ENCODE assay signal across 7 cellular contexts in the genomic region with DNA sequence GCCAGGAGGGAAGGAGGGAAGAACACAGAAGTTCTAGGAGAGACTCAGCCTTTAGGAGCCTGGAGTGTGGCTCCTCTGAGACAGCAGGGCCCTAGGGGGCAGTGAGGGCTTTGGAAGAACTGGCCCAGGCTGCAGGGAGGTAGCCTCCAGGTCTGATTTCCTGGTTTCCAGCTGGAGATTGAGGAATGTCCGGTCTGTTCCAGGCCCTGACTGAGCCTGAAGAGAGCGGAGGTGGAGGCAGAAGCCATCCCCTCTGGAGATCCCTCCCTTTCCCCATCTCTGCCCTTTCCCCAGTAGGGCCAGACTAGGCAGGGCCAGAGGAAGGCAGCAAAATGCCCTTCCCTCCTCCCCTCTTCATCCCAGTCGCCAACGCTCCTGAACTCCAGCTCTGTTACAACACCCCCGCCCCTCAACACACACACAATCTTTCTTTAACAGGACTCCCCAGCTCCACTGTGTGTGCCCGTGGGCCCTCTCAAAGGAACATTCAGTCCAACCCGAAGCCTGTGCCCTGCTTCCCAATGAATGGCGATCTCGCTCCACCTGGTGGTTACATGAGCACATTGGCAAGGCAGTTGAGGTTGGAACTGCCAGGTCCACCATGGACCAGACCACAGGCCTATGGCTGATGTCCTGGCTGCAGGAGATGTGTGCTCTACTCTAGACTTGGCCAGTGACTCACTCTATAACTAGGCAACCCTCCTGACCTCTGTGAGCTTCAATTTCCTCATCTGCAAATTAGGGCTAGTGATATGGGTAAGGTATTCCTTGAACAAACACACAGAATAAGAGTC. TPM values are rescaled to one million over a fixed set of nuclear protein-coding genes. Genes with fewer than 3 reads are reported as not detected.
DNase-seq lines count a peak whose midpoint lies in the region; FAIRE-seq and TF ChIP-seq lines count a peak whose summit lies in the region.

No MANE protein-coding gene starts in this region.

- peak; percentile 4 for FAIRE-seq in endometrium (lab: Jason Lieb, UNC)

- TF ChIP-seq CTCF in GM13977 (IDR thresholded peaks at IDR 0.05; ENCODE audit: extremely low read depth, insufficient read depth, missing control alignments): peak; percentile 88

- DNase-seq in GM13977 (ENCODE audit: low spot score) (peak; percentile 86), HS-27A (ENCODE audit: low read depth) (peak; percentile 90), NOMO-1 treated with dmso at 0.1 percent for 144 hours (lab: John Stamatoyannopoulos, UW; ENCODE audit: unreplicated experiment) (peak; percentile 49), mesenteric fat pad (ENCODE audit: low spot score) (peak; percentile 91)
- DNase-seq in activated CD8-positive, alpha-beta memory T cell treated with anti-CD3 and anti-CD28 coated beads, Interleukin-2, amount 50 U/mL, for 1 hour (ENCODE audit: extremely low read depth): peak; percentile 69
- DNase-seq in stimulated activated CD8-positive, alpha-beta memory T cell treated with anti-CD3 and anti-CD28 coated beads, Interleukin-12 subunit alpha, Interleukin-12 subunit beta, amount 100 ng/mL, for 4 hours (ENCODE audit: low read depth): peak; percentile 55

- in situ Hi-C loops in GM13977 (cut with MboI; ENCODE audit: low pct_unique_long_range_greater_than_20kb, low sequenced_read_pairs, unreplicated experiment): loop anchor here (10.0 kb wide), 1 partner anchor 93 kb away; no protein-coding TSS in a partner anchor

RNA-seq across cellular contexts. Expression of a gene that starts 32.0 kb away (rescaled TPM):
- 225 TPM for total RNA-seq in mesenteric fat pad

RNA-seq across cellular contexts. Expression of a gene that starts 36.2 kb away (rescaled TPM):
- total RNA-seq in mesenteric fat pad: 94.3 TPM

RNA-seq across cellular contexts. Expression of a gene that starts 38.7 kb away (rescaled TPM):
- 68.3 TPM for total RNA-seq in mesenteric fat pad

Comparison
In these comparisons a context has a peak if more than half of its experiments do, and no peak if none do; other contexts are left out.
1. Peak in every context shown above with its lines: DNase-seq.